Comparison of ENCODE assay signal across 18 cellular contexts in genomic region chr1:19844726-19845125, GRCh38. TPM values are rescaled to one million over a fixed set of nuclear protein-coding genes. Genes with fewer than 3 reads are reported as not detected.
DNase-seq lines count a peak whose midpoint lies in the region; ATAC-seq and TF ChIP-seq lines count a peak whose summit lies in the region.
"Had no signal": no experiment of that assay in that cellular context is flagged by ENCODE, and none has a peak within 500 bp of the region (broad histone marks: within the 10 kb centered on the region; RNA-seq: fewer than 3 reads in every experiment).

No MANE protein-coding gene starts in this region.

- H3K9ac ChIP-seq in PC-3 (ENCODE audit: low read length), result no peak overlapping the region
- no peak overlapping the region for H3K9ac ChIP-seq in parathyroid adenoma
- H3K9ac ChIP-seq in Karpas-422 (ENCODE audit: low read length), result no peak overlapping the region
- H3K9ac ChIP-seq: BLaER1 had no signal

- H3K4me1 ChIP-seq in PC-3 (ENCODE audit: insufficient read depth, low read length) (peaks cover 11% of the 10 kb centered on the region; the same call in 1 of the 2 replicates), parathyroid adenoma (no peaks in the 10 kb centered on the region), Karpas-422 (ENCODE audit: low read length) (no peaks in the 10 kb centered on the region)
- H3K4me1 ChIP-seq: A549, BLaER1, Caco-2 had no signal

- H3K4me3 ChIP-seq in PC-3 (ENCODE audit: low read length), result no peak overlapping the region
- no peak overlapping the region for H3K4me3 ChIP-seq in parathyroid adenoma (ENCODE audit: low read depth, low read length)
- H3K4me3 ChIP-seq in Karpas-422 (ENCODE audit: low read length), result no peak overlapping the region
- H3K4me3 ChIP-seq: A549, BLaER1 had no signal

- no peak overlapping the region for H3K4me2 ChIP-seq in PC-3 (ENCODE audit: low read length)
- peak overlapping the region; percentile 37 for H3K4me2 ChIP-seq in parathyroid adenoma (ENCODE audit: low read length)
- H3K4me2 ChIP-seq in Karpas-422 (ENCODE audit: low read depth, low read length, poor library complexity, severe bottlenecking), result no peak overlapping the region
- H3K4me2 ChIP-seq: A549, BLaER1 had no signal

- TF ChIP-seq CTCF in PC-3 (conservative IDR thresholded peaks at IDR 0.05; ENCODE audit: low read depth, low read length) (no peak), mesothelial cell of epicardium (IDR thresholded peaks at IDR 0.05; ENCODE audit: unreplicated experiment) (no peak), parathyroid adenoma (IDR thresholded peaks at IDR 0.05) (no peak), GM10248 (IDR thresholded peaks at IDR 0.05; ENCODE audit: control extremely low read depth, extremely low read depth, low read depth, missing control alignments) (no peak)

- no peaks in the 10 kb centered on the region for H3K27me3 Mint-ChIP-seq in mesothelial cell of epicardium (ENCODE audit: low read depth)

- no peaks in the 10 kb centered on the region for H3K9me3 Mint-ChIP-seq in mesothelial cell of epicardium
- H3K9me3 Mint-ChIP-seq: CD8-positive, alpha-beta memory T cell; HFFc6 had no signal

- peak overlapping the region; percentile 32; the same call in 1 of the 2 replicates for H2AFZ ChIP-seq in PC-3 (ENCODE audit: low read length)
- no peak overlapping the region for H2AFZ ChIP-seq in parathyroid adenoma
- no peak overlapping the region for H2AFZ ChIP-seq in Karpas-422 (ENCODE audit: low read length)

- no peaks in the 10 kb centered on the region for H3K9me2 ChIP-seq in PC-3 (replicated peaks; ENCODE audit: low read length)
- no peaks in the 10 kb centered on the region for H3K9me2 ChIP-seq in Karpas-422 (replicated peaks; ENCODE audit: insufficient read depth, low read length)

- no peaks in the 10 kb centered on the region for H3K79me2 ChIP-seq in PC-3 (ENCODE audit: low read length)
- no peaks in the 10 kb centered on the region for H3K79me2 ChIP-seq in parathyroid adenoma
- no peaks in the 10 kb centered on the region for H3K79me2 ChIP-seq in Karpas-422 (ENCODE audit: low read length)

- POLR2A ChIA-PET in PC-3 (lab: Charles Lee; ENCODE audit: unreplicated experiment), result no interaction called here
- POLR2A ChIA-PET in GM10248 (lab: Yijun Ruan, JAX), result no interaction called here

- no peak for ATAC-seq in PC-3
- no peak for ATAC-seq in GM19467 (IDR thresholded peaks at IDR 0.05; ENCODE audit: unreplicated experiment)
- ATAC-seq: A549, HepG2 had no signal

- H3K36me3 Mint-ChIP-seq in mesothelial cell of epicardium, result no peaks in the 10 kb centered on the region
- H3K36me3 Mint-ChIP-seq: CD8-positive, alpha-beta memory T cell had no signal

- no peaks in the 10 kb centered on the region for H3F3A ChIP-seq in PC-3 (ENCODE audit: low read length, unreplicated experiment)

- H3K27ac Mint-ChIP-seq in mesothelial cell of epicardium, result peak overlapping the region; percentile 11
- H3K27ac Mint-ChIP-seq: HFFc6 had no signal

- H4K20me1 ChIP-seq in PC-3 (ENCODE audit: low read length), result no peaks in the 10 kb centered on the region
- H4K20me1 ChIP-seq in Karpas-422 (ENCODE audit: insufficient read depth, low read depth, low read length), result no peaks in the 10 kb centered on the region
- H4K20me1 ChIP-seq: BLaER1 had no signal

- H3K36me3 ChIP-seq in PC-3 (ENCODE audit: low read depth, low read length) (no peaks in the 10 kb centered on the region), parathyroid adenoma (ENCODE audit: control insufficient read depth, insufficient read depth, low read length) (no peaks in the 10 kb centered on the region), Karpas-422 (ENCODE audit: insufficient read depth, low read length) (no peaks in the 10 kb centered on the region)
- H3K36me3 ChIP-seq: BLaER1 had no signal

- DNase-seq in PC-3, result no peak
- no peak for DNase-seq in mesothelial cell of epicardium (ENCODE audit: low spot score in 2 of 2, unreplicated experiment in 2 of 2)
- DNase-seq in RKO (ENCODE audit: low spot score), result no peak
- no peak for DNase-seq in GM10248 (ENCODE audit: extremely low spot score)
- DNase-seq in Karpas-422, result no peak
- DNase-seq: AML-193; Caco-2; CD8-positive, alpha-beta memory T cell; DMS53; GF-D8; HCEC 1CT; HFFc6 had no signal

- no peak overlapping the region for H3K4me3 Mint-ChIP-seq in mesothelial cell of epicardium
- H3K4me3 Mint-ChIP-seq: CD8-positive, alpha-beta memory T cell; HFFc6 had no signal

- intact Hi-C loops in PC-3 (cut with micrococcal nuclease), result loop anchor here (5.0 kb wide), 1 partner anchor 42 kb away; no protein-coding TSS in a partner anchor

- CTCF ChIA-PET in PC-3 (lab: Charles Lee) (no interaction called here), GM10248 (lab: Yijun Ruan, JAX) (interaction anchor here (0.8 kb wide), 1 partner anchor 10 kb away, joined by 3 read pairs; no protein-coding TSS in a partner anchor)

- H3K9me3 ChIP-seq in PC-3 (ENCODE audit: low read length) (no peaks in the 10 kb centered on the region), parathyroid adenoma (ENCODE audit: control insufficient read depth, low read length) (no peaks in the 10 kb centered on the region), Karpas-422 (ENCODE audit: low read length) (no peaks in the 10 kb centered on the region)
- H3K9me3 ChIP-seq: A549, BLaER1, Caco-2 had no signal

- no TSS peak for BruUV-seq in PC-3 (replicated peaks; lab: Mats Ljungman, UMichigan)

- H3K4me1 Mint-ChIP-seq in mesothelial cell of epicardium, result peaks cover 15% of the 10 kb centered on the region
- H3K4me1 Mint-ChIP-seq: CD8-positive, alpha-beta memory T cell had no signal

- H3K27ac ChIP-seq in PC-3 (ENCODE audit: low read length) (no peak overlapping the region), parathyroid adenoma (no peak overlapping the region), Karpas-422 (ENCODE audit: low read length) (no peak overlapping the region)
- H3K27ac ChIP-seq: A549, BLaER1 had no signal

- H3K27me3 ChIP-seq in PC-3 (ENCODE audit: low read length) (no peaks in the 10 kb centered on the region), parathyroid adenoma (ENCODE audit: control insufficient read depth, insufficient read depth, low read length) (no peaks in the 10 kb centered on the region), Karpas-422 (ENCODE audit: low read length) (no peaks in the 10 kb centered on the region)
- H3K27me3 ChIP-seq: BLaER1 had no signal

RNA-seq across cellular contexts. Expression of gene RNF186, which starts 29.6 kb away (rescaled TPM):
- total RNA-seq in PC-3 (2014; rRNA removed), result 0.69 TPM in 1 of 2 replicates, not detected in the other
- not detected in 3 replicates for total RNA-seq in mesothelial cell of epicardium
- not detected in 2 replicates for total RNA-seq in Karpas-422 (2014; rRNA removed; shearing (Covaris generic); ENCODE audit: low replicate concordance)
- total RNA-seq: Caco-2; CD8-positive, alpha-beta memory T cell; H4; HFFc6 had no signal

RNA-seq across cellular contexts. Expression of gene OTUD3, which starts 37.5 kb away (rescaled TPM):
- total RNA-seq in PC-3 (2014; rRNA removed), result 9.7 and 9.9 TPM in 2 replicates
- 18.9 to 23.6 TPM (median 22.3 TPM) in 3 replicates for total RNA-seq in mesothelial cell of epicardium
- total RNA-seq in Karpas-422 (2014; rRNA removed; shearing (Covaris generic); ENCODE audit: low replicate concordance), result 7.0 and 9.1 TPM in 2 replicates

RNA-seq across cellular contexts. Expression of gene TMCO4, which starts 45.0 kb away (rescaled TPM):
- total RNA-seq in PC-3 (2014; rRNA removed) (16.0 and 19.7 TPM in 2 replicates), mesothelial cell of epicardium (19.4 to 23.1 TPM (median 21.4 TPM) in 3 replicates)
- total RNA-seq in Karpas-422 (2014; rRNA removed; shearing (Covaris generic); ENCODE audit: low replicate concordance), result 9.9 and 20.6 TPM in 2 replicates
